In genomic region chr7:33062782-33063443, GRCh38 we compare ENCODE assay signal across 1 cellular context.
TF ChIP-seq lines count a peak whose summit lies in the region.

No MANE protein-coding gene starts in this region.

TF ChIP-seq in WTC11, 78 proteins besides CTCF, POLR2A, EP300 and RAD21 (continued from another document):
- TF ChIP-seq ERG (CRISPR knock-in tag; IDR thresholded peaks at IDR 0.05) (no peak), NR1H2 (CRISPR knock-in tag; IDR thresholded peaks at IDR 0.05) (no peak), SOX15 (CRISPR knock-in tag; IDR thresholded peaks at IDR 0.05) (no peak), FOXP1 (CRISPR knock-in tag; IDR thresholded peaks at IDR 0.05; ENCODE audit: borderline replicate concordance) (no peak), PRRX2 (CRISPR knock-in tag; IDR thresholded peaks at IDR 0.05) (no peak), ELF4 (CRISPR knock-in tag; IDR thresholded peaks at IDR 0.05; ENCODE audit: low read depth) (no peak), CDX4 (CRISPR knock-in tag; IDR thresholded peaks at IDR 0.05; ENCODE audit: borderline replicate concordance) (no peak), ZNF671 (CRISPR knock-in tag; IDR thresholded peaks at IDR 0.05) (no peak), ZNF232 (CRISPR knock-in tag; IDR thresholded peaks at IDR 0.05) (peak; percentile 67; the same call in 1 of the 2 replicates), TEAD4 (CRISPR knock-in tag; IDR thresholded peaks at IDR 0.05) (no peak), CREM (CRISPR knock-in tag; IDR thresholded peaks at IDR 0.05) (no peak; the same call in 1 of the 2 replicates), HMGA2 (CRISPR knock-in tag; IDR thresholded peaks at IDR 0.05) (no peak), TP53 (CRISPR knock-in tag; IDR thresholded peaks at IDR 0.05) (no peak), JAZF1 (CRISPR knock-in tag; IDR thresholded peaks at IDR 0.05) (no peak), USF1 (CRISPR knock-in tag; IDR thresholded peaks at IDR 0.05) (no peak), ZNF532 (CRISPR knock-in tag; IDR thresholded peaks at IDR 0.05; ENCODE audit: borderline replicate concordance) (no peak), NR2C2 (CRISPR knock-in tag; IDR thresholded peaks at IDR 0.05) (no peak), TCF7 (CRISPR knock-in tag; IDR thresholded peaks at IDR 0.05; ENCODE audit: low read depth) (no peak), GABPB1 (CRISPR knock-in tag; IDR thresholded peaks at IDR 0.05) (no peak)
- TF ChIP-seq, protein P1, sequence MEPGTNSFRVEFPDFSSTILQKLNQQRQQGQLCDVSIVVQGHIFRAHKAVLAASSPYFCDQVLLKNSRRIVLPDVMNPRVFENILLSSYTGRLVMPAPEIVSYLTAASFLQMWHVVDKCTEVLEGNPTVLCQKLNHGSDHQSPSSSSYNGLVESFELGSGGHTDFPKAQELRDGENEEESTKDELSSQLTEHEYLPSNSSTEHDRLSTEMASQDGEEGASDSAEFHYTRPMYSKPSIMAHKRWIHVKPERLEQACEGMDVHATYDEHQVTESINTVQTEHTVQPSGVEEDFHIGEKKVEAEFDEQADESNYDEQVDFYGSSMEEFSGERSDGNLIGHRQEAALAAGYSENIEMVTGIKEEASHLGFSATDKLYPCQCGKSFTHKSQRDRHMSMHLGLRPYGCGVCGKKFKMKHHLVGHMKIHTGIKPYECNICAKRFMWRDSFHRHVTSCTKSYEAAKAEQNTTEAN (CRISPR knock-in tag; IDR thresholded peaks at IDR 0.05) = peak; percentile 8; the same call in 1 of the 2 replicates
- TF ChIP-seq, protein P2, sequence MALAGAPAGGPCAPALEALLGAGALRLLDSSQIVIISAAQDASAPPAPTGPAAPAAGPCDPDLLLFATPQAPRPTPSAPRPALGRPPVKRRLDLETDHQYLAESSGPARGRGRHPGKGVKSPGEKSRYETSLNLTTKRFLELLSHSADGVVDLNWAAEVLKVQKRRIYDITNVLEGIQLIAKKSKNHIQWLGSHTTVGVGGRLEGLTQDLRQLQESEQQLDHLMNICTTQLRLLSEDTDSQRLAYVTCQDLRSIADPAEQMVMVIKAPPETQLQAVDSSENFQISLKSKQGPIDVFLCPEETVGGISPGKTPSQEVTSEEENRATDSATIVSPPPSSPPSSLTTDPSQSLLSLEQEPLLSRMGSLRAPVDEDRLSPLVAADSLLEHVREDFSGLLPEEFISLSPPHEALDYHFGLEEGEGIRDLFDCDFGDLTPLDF (CRISPR knock-in tag; IDR thresholded peaks at IDR 0.05) = no peak
- TF ChIP-seq, protein P3, sequence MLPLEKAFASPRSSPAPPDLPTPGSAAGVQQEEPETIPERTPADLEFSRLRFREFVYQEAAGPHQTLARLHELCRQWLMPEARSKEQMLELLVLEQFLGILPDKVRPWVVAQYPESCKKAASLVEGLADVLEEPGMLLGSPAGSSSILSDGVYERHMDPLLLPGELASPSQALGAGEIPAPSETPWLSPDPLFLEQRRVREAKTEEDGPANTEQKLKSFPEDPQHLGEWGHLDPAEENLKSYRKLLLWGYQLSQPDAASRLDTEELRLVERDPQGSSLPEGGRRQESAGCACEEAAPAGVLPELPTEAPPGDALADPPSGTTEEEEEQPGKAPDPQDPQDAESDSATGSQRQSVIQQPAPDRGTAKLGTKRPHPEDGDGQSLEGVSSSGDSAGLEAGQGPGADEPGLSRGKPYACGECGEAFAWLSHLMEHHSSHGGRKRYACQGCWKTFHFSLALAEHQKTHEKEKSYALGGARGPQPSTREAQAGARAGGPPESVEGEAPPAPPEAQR (CRISPR knock-in tag; IDR thresholded peaks at IDR 0.05) = no peak
- TF ChIP-seq, protein P4, sequence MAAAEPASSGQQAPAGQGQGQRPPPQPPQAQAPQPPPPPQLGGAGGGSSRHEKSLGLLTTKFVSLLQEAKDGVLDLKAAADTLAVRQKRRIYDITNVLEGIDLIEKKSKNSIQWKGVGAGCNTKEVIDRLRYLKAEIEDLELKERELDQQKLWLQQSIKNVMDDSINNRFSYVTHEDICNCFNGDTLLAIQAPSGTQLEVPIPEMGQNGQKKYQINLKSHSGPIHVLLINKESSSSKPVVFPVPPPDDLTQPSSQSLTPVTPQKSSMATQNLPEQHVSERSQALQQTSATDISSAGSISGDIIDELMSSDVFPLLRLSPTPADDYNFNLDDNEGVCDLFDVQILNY (CRISPR knock-in tag; IDR thresholded peaks at IDR 0.05) = peak; percentile 71; the same call in 1 of the 2 replicates
